16 cellular contexts compared by ENCODE assay signal in the genomic region with DNA sequence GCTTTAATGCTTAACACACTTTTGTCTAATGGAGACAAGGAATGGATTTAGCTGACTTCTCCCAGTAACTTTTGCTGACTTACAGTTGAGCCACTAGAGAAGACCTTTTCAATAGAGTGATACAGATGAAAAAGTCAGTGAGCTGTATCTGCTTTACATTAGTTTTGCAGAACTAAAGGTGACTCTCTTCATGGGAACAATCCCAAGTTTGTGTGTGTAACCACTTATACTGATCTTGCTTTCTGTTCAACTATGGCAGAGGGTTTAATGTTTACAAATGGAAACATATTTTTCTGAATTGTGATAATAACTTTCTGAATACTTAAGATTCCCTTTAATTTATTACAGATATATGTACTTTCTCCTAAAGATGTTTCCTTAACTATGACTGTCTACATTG.
"Had no signal": no experiment of that assay in that cellular context is flagged by ENCODE, and none has a peak within 500 bp of the region (broad histone marks: within the 10 kb centered on the region; RNA-seq: fewer than 3 reads in every experiment).

No MANE protein-coding gene starts in this region.

- H3K9me3 ChIP-seq: colonic mucosa, ovary, sigmoid colon had no signal

- DNase-seq: activated CD4-positive, alpha-beta T cell treated with anti-CD3 and anti-CD28 coated beads, Interleukin-2, amount 50 U/mL, for 48 hours; activated CD4-positive, CD25-positive, alpha-beta regulatory T cell treated with anti-CD3 and anti-CD28 coated beads, Interleukin-2, amount 50 U/mL, for 72 hours; activated CD8-positive, alpha-beta memory T cell treated with anti-CD3 and anti-CD28 coated beads, Interleukin-2, amount 10 ng/mL, durations not matched to agents 7 days and 5 days; activated effector memory CD4-positive, alpha-beta T cell treated with anti-CD3 and anti-CD28 coated beads, Interleukin-2, amount 50 U/mL, for 16 hours; activated T-cell treated with anti-CD3 and anti-CD28 coated beads, Interleukin-2, amount 50 U/mL, for 4 hours; colonic mucosa; effector CD8-positive, alpha-beta T cell; foreskin keratinocyte; immature natural killer cell; sigmoid colon; stimulated activated CD4-positive, alpha-beta T cell treated with anti-CD3 and anti-CD28 coated beads, Interleukin-2, amount 100 ng/mL, for 48 hours; stimulated activated naive CD8-positive, alpha-beta T cell treated with anti-CD3 and anti-CD28 coated beads, Interleukin-15, Interleukin-2, amounts not matched to agents 100 U/mL and 50 U/mL, for 24 hours had no signal

- H3K27me3 ChIP-seq: colonic mucosa, foreskin keratinocyte, ovary, sigmoid colon had no signal

- H3K36me3 Mint-ChIP-seq: activated CD8-positive, alpha-beta memory T cell treated with anti-CD3 and anti-CD28 coated beads, Interleukin-2, amount 10 ng/mL, durations not matched to agents 7 days and 5 days had no signal

- H3K4me1 Mint-ChIP-seq: activated CD8-positive, alpha-beta memory T cell treated with anti-CD3 and anti-CD28 coated beads, Interleukin-2, amount 10 ng/mL, durations not matched to agents 7 days and 5 days; immature natural killer cell; nephron had no signal

- H3K27ac Mint-ChIP-seq: activated CD8-positive, alpha-beta memory T cell treated with anti-CD3 and anti-CD28 coated beads, Interleukin-2, amount 10 ng/mL, durations not matched to agents 7 days and 5 days; activated naive CD4-positive, alpha-beta T cell treated with anti-CD3 and anti-CD28 coated beads, Interleukin-2, amount 50 U/mL, for 72 hours; immature natural killer cell had no signal

- H3K4me3 ChIP-seq: colonic mucosa, lung, ovary, sigmoid colon had no signal

- ATAC-seq: activated CD8-positive, alpha-beta memory T cell treated with anti-CD3 and anti-CD28 coated beads, Interleukin-2, amount 10 ng/mL, durations not matched to agents 7 days and 5 days; activated naive CD4-positive, alpha-beta T cell treated with anti-CD3 and anti-CD28 coated beads, Interleukin-2, amount 50 U/mL, for 72 hours; activated T-cell treated with anti-CD3 and anti-CD28 coated beads, Interleukin-2, amount 50 U/mL, for 4 hours; foreskin keratinocyte; stimulated activated naive CD8-positive, alpha-beta T cell treated with anti-CD3 and anti-CD28 coated beads, Interleukin-15, Interleukin-2, amounts not matched to agents 100 U/mL and 50 U/mL, for 24 hours had no signal

- H3K36me3 ChIP-seq: colonic mucosa, ovary, sigmoid colon had no signal

- H3K4me3 Mint-ChIP-seq: activated CD8-positive, alpha-beta memory T cell treated with anti-CD3 and anti-CD28 coated beads, Interleukin-2, amount 10 ng/mL, durations not matched to agents 7 days and 5 days; activated T-cell treated with anti-CD3 and anti-CD28 coated beads, Interleukin-2, amount 50 U/mL, for 4 hours; immature natural killer cell; nephron had no signal

- H3K4me1 ChIP-seq: colonic mucosa, foreskin keratinocyte, sigmoid colon had no signal

- H3K9me3 Mint-ChIP-seq: activated naive CD4-positive, alpha-beta T cell treated with anti-CD3 and anti-CD28 coated beads, Interleukin-2, amount 50 U/mL, for 72 hours; activated T-cell treated with anti-CD3 and anti-CD28 coated beads, Interleukin-2, amount 50 U/mL, for 4 hours; immature natural killer cell; nephron had no signal

- H3K27ac ChIP-seq: colonic mucosa, foreskin keratinocyte had no signal

- H3K27me3 Mint-ChIP-seq: activated CD8-positive, alpha-beta memory T cell treated with anti-CD3 and anti-CD28 coated beads, Interleukin-2, amount 10 ng/mL, durations not matched to agents 7 days and 5 days had no signal
